Comparison of ENCODE assay signal across 1 cellular context in genomic region chr22:29061773-29062172, GRCh38.
TF ChIP-seq lines count a peak whose summit lies in the region.

Gene C22orf31 (minus strand): TSS chr22:29061831. CDS start chr22:29061792, 39 bp downstream.

TF ChIP-seq in GM23338, 12 proteins besides CTCF, POLR2A, EP300 and RAD21 (continued from another document):
- TF ChIP-seq ZNF462 (CRISPR knock-in tag; IDR thresholded peaks at IDR 0.05) (no peak), NANOG (IDR thresholded peaks at IDR 0.05; ENCODE audit: borderline replicate concordance) (no peak), EZH2 (IDR thresholded peaks at IDR 0.05; ENCODE audit: low read depth, unreplicated experiment) (no peak), JUNB (IDR thresholded peaks at IDR 0.05; ENCODE audit: unreplicated experiment) (no peak), STAT1 (IDR thresholded peaks at IDR 0.05; ENCODE audit: unreplicated experiment) (no peak), CREB1 (CRISPR knock-in tag; IDR thresholded peaks at IDR 0.05; ENCODE audit: low read depth) (no peak), ETS1 (IDR thresholded peaks at IDR 0.05) (no peak), EZH2phosphoT487 (IDR thresholded peaks at IDR 0.05; ENCODE audit: unreplicated experiment) (no peak), ZNF114 (CRISPR knock-in tag; IDR thresholded peaks at IDR 0.05) (no peak)
